ENCODE assay signal across 1 cellular context in genomic region chr10:9625266-9625776, GRCh38.
TF ChIP-seq lines count a peak whose summit lies in the region.

No MANE protein-coding gene starts in this region.

TF ChIP-seq in IMR-90, 13 proteins besides CTCF, POLR2A, EP300 and RAD21:
- TF ChIP-seq MAFK (IDR thresholded peaks at IDR 0.05; ENCODE audit: low read depth, low read length) (peak; percentile 30; the same call in 1 of the 2 replicates), ELK1 (IDR thresholded peaks at IDR 0.05; ENCODE audit: borderline replicate concordance, low read depth, low read length) (no peak), CEBPB (IDR thresholded peaks at IDR 0.05; ENCODE audit: low read depth, low read length) (peak; percentile 93), FOS (IDR thresholded peaks at IDR 0.05; ENCODE audit: low read depth, low read length) (no peak), NFE2L2 (IDR thresholded peaks at IDR 0.05; ENCODE audit: low read depth, low read length) (no peak), BHLHE40 (IDR thresholded peaks at IDR 0.05; ENCODE audit: low read depth, low read length) (no peak)
